In genomic region chr2:8515390-8515761, GRCh38 we compare ENCODE assay signal across 9 cellular contexts.
DNase-seq lines count a peak whose midpoint lies in the region; ATAC-seq and TF ChIP-seq lines count a peak whose summit lies in the region.
"Had no signal": no experiment of that assay in that cellular context is flagged by ENCODE, and none has a peak within 500 bp of the region (broad histone marks: within the 10 kb centered on the region; RNA-seq: fewer than 3 reads in every experiment).

No MANE protein-coding gene starts in this region.

- DNase-seq in Karpas-422 (peak; percentile 62), memory B cell (ENCODE audit: low spot score in 2 of 2) (peak in 1 of 2 donors; percentile 22), NCI-H1092 treated with DMSO at 0.1 percent for 48 hours (lab: John Stamatoyannopoulos, UW) (no peak)
- peak in 2 of 3 experiments; percentile 31 to 52 for DNase-seq in activated CD8-positive, alpha-beta memory T cell treated with anti-CD3 and anti-CD28 coated beads for 48 hours (ENCODE audit: low read depth in 2 of 3, low spot score in 2 of 3)

- H3K9ac ChIP-seq in Karpas-422 (ENCODE audit: low read length): peak overlapping the region; percentile 22

- H3K36me3 Mint-ChIP-seq in memory B cell: peaks cover 8% of the 10 kb centered on the region

- H3K27ac ChIP-seq in Karpas-422 (ENCODE audit: low read length) (no peak overlapping the region), thymus (ENCODE audit: low read depth) (peak overlapping the region; percentile 44)

- H3K27ac Mint-ChIP-seq in memory B cell: no peak overlapping the region

- peak overlapping the region; percentile 23; the same call in 1 of the 2 replicates for H3K4me3 ChIP-seq in GM08714 (ENCODE audit: low read length)
- no peak overlapping the region for H3K4me3 ChIP-seq in Karpas-422 (ENCODE audit: low read length)
- H3K4me3 ChIP-seq in thymus (ENCODE audit: low read length): no peak overlapping the region
- H3K4me3 ChIP-seq: uterus had no signal

- no peak overlapping the region for H2AFZ ChIP-seq in Karpas-422 (ENCODE audit: low read length)

- H3K9me3 ChIP-seq in Karpas-422 (ENCODE audit: low read length) (no peaks in the 10 kb centered on the region), thymus (ENCODE audit: control insufficient read depth) (peaks cover 3% of the 10 kb centered on the region)
- H3K9me3 ChIP-seq: uterus had no signal

- H3K27me3 Mint-ChIP-seq in memory B cell: peaks cover 11% of the 10 kb centered on the region

- peak overlapping the region; percentile 22 for H3K4me2 ChIP-seq in Karpas-422 (ENCODE audit: low read depth, low read length, poor library complexity, severe bottlenecking)

- no peaks in the 10 kb centered on the region for H3K36me3 ChIP-seq in Karpas-422 (ENCODE audit: insufficient read depth, low read length)
- H3K36me3 ChIP-seq in thymus (ENCODE audit: control insufficient read depth, insufficient read depth): no peaks in the 10 kb centered on the region
- H3K36me3 ChIP-seq: uterus had no signal

- H3K4me3 Mint-ChIP-seq in memory B cell: peak overlapping the region; percentile 53

- peaks cover 11% of the 10 kb centered on the region for H3K9me3 Mint-ChIP-seq in memory B cell

- peak; percentile 72 for ATAC-seq in GM21515 (IDR thresholded peaks at IDR 0.05; ENCODE audit: unreplicated experiment)
- ATAC-seq in memory B cell (ENCODE audit: low read depth): peak; percentile 92
- ATAC-seq in SK-N-SH treated with all-trans-retinoic acid at 6 μM for 48 hours: no peak

- no peaks in the 10 kb centered on the region; the same call in 1 of the 2 replicates for H3K27me3 ChIP-seq in Karpas-422 (ENCODE audit: low read length)
- no peaks in the 10 kb centered on the region for H3K27me3 ChIP-seq in thymus (ENCODE audit: control insufficient read depth, insufficient read depth)
- H3K27me3 ChIP-seq: uterus had no signal

- H3K4me1 Mint-ChIP-seq in memory B cell: peaks cover 22% of the 10 kb centered on the region

- 6% methylated on average over 7 of the region's 7 CpGs for WGBS in thymus

- H3K9me2 ChIP-seq in Karpas-422 (replicated peaks; ENCODE audit: insufficient read depth, low read length): no peaks in the 10 kb centered on the region

- H4K20me1 ChIP-seq in Karpas-422 (ENCODE audit: insufficient read depth, low read depth, low read length): no peaks in the 10 kb centered on the region

- no peaks in the 10 kb centered on the region for H3K79me2 ChIP-seq in Karpas-422 (ENCODE audit: low read length)

- peaks cover 18% of the 10 kb centered on the region for H3K4me1 ChIP-seq in Karpas-422 (ENCODE audit: low read length)
- H3K4me1 ChIP-seq in thymus (ENCODE audit: control insufficient read depth, insufficient read depth, low read length): peaks cover 22% of the 10 kb centered on the region
- H3K4me1 ChIP-seq: uterus had no signal

TF ChIP-seq in SK-N-SH treated with all-trans-retinoic acid at 6 μM for 48 hours, 23 proteins besides CTCF, POLR2A, EP300 and RAD21:
- no peak for TF ChIP-seq CREB5 (CRISPR knock-in tag; IDR thresholded peaks at IDR 0.05; ENCODE audit: low read depth)
- no peak for TF ChIP-seq POU6F1 (CRISPR knock-in tag; IDR thresholded peaks at IDR 0.05; ENCODE audit: borderline replicate concordance, low read depth)
- no peak for TF ChIP-seq TCF4 (CRISPR knock-in tag; IDR thresholded peaks at IDR 0.05; ENCODE audit: borderline replicate concordance)
- no peak for TF ChIP-seq ZFP30 (CRISPR knock-in tag; IDR thresholded peaks at IDR 0.05)
- no peak for TF ChIP-seq ZNF565 (CRISPR knock-in tag; conservative IDR thresholded peaks at IDR 0.05; ENCODE audit: low read depth)
- TF ChIP-seq ZFP3 (CRISPR knock-in tag; IDR thresholded peaks at IDR 0.05): no peak
- TF ChIP-seq CSRNP3 (CRISPR knock-in tag; IDR thresholded peaks at IDR 0.05): no peak
- no peak for TF ChIP-seq ARNTL (CRISPR knock-in tag; IDR thresholded peaks at IDR 0.05; ENCODE audit: borderline replicate concordance, low read depth)
